8 cellular contexts compared by ENCODE assay signal in genomic region chrX:53284684-53285447, GRCh38. TPM values are rescaled to one million over a fixed set of nuclear protein-coding genes. Genes with fewer than 3 reads are reported as not detected.
A peak's percentile ranks its signal among the peaks of the same experiment; 100 is the strongest.
DNase-seq lines count a peak whose midpoint lies in the region; ATAC-seq and TF ChIP-seq lines count a peak whose summit lies in the region.

No MANE protein-coding gene starts in this region.

- peaks cover 21% of the 10 kb centered on the region for H3K4me1 Mint-ChIP-seq in T-helper 17 cell

- H3K4me3 Mint-ChIP-seq in T-helper 17 cell, result no peak overlapping the region

- H3K79me2 ChIP-seq in Karpas-422 (ENCODE audit: low read length), result no peaks in the 10 kb centered on the region

- 30 to 44% methylated on average over 5 to 8 of the region's 8 CpGs for WGBS in body of pancreas, 2 donors

- H2AFZ ChIP-seq in Karpas-422 (ENCODE audit: low read length), result no peak overlapping the region

- H3K27me3 ChIP-seq in Karpas-422 (ENCODE audit: low read length) (no peaks in the 10 kb centered on the region), body of pancreas (no peaks in the 10 kb centered on the region)

- H3K9me3 ChIP-seq in Karpas-422 (ENCODE audit: low read length) (no peaks in the 10 kb centered on the region), T-helper 17 cell (ENCODE audit: control insufficient read depth, low read length, poor library complexity, severe bottlenecking) (no peaks in the 10 kb centered on the region), body of pancreas (no peaks in the 10 kb centered on the region)

- H3K36me3 ChIP-seq in Karpas-422 (ENCODE audit: insufficient read depth, low read length) (no peaks in the 10 kb centered on the region), body of pancreas (replicated peaks in 1 of 2; ENCODE audit: insufficient read depth in 1 of 2, low read depth in 2 of 2) (no peaks in the 10 kb centered on the region)

- intact Hi-C loops in body of pancreas (cut with DNase I), result no loop called here

- no peak for TF ChIP-seq POLR2A in body of pancreas (IDR thresholded peaks at IDR 0.05)

- H3K4me2 ChIP-seq in Karpas-422 (ENCODE audit: low read depth, low read length, poor library complexity, severe bottlenecking), result no peak overlapping the region

- ATAC-seq in T-helper 17 cell (peak; percentile 70), body of pancreas (peak; percentile 63), GM18520 (IDR thresholded peaks at IDR 0.05; ENCODE audit: unreplicated experiment) (no peak)

- H3K27ac Mint-ChIP-seq in T-helper 17 cell, result no peak overlapping the region

- no peaks in the 10 kb centered on the region for H4K20me1 ChIP-seq in Karpas-422 (ENCODE audit: insufficient read depth, low read depth, low read length)

- H3K4me1 ChIP-seq in Karpas-422 (ENCODE audit: low read length) (0 out of 2 replicates have a peak, but pooled peaks cover 3% of the 10 kb centered on the region), body of pancreas (peaks cover 32% of the 10 kb centered on the region)

- no peak overlapping the region for H3K9ac ChIP-seq in Karpas-422 (ENCODE audit: low read length)

- no peaks in the 10 kb centered on the region for H3K36me3 Mint-ChIP-seq in T-helper 17 cell (ENCODE audit: low read depth)

- H3K4me3 ChIP-seq in Karpas-422 (ENCODE audit: low read length) (no peak overlapping the region), body of pancreas (no peak overlapping the region)

- H3K27me3 Mint-ChIP-seq in T-helper 17 cell, result peaks cover 4% of the 10 kb centered on the region

- H3K9me2 ChIP-seq in Karpas-422 (replicated peaks; ENCODE audit: insufficient read depth, low read length), result no peaks in the 10 kb centered on the region

- peak; percentile 54 to 79 (median 65) for TF ChIP-seq CTCF in body of pancreas (IDR thresholded peaks at IDR 0.05)

- H3K27ac ChIP-seq in Karpas-422 (ENCODE audit: low read length) (no peak overlapping the region), body of pancreas (no peak overlapping the region)

- peak; percentile 25 to 36 for DNase-seq in activated CD4-positive, alpha-beta T cell treated with anti-CD3 and anti-CD28 coated beads for 24 hours (ENCODE audit: low read depth in 2 of 2)
- no peak for DNase-seq in activated CD4-positive, alpha-beta T cell treated with anti-CD3 and anti-CD28 coated beads for 1 hour
- peak; percentile 75 for DNase-seq in Karpas-422
- DNase-seq in T-helper 17 cell, result peak; percentile 12 to 18 (median 15)
- peak; percentile 49 to 72 (median 58) for DNase-seq in body of pancreas
- DNase-seq in iPS-NIHi7 (ENCODE audit: extremely low spot score), result peak; percentile 70
- peak; percentile 61 for DNase-seq in stimulated activated CD4-positive, alpha-beta T cell treated with anti-CD3 and anti-CD28 coated beads, Interleukin-15, amount 100 ng/mL, for 24 hours

RNA-seq across cellular contexts. Expression of gene IQSEC2, which starts 3.5 kb away (rescaled TPM):
- 0.07 TPM in 1 of 2 replicates, not detected in the other for total RNA-seq in Karpas-422 (2014; rRNA removed; shearing (Covaris generic); ENCODE audit: low replicate concordance)
- 1 to 10 TPM; 1.9 TPM for total RNA-seq in T-helper 17 cell
- total RNA-seq in body of pancreas, result 10 to 100 TPM; 12.7 to 30.3 TPM

RNA-seq across cellular contexts. Expression of gene KDM5C, which starts 59.9 kb away (rescaled TPM):
- total RNA-seq in Karpas-422 (2014; rRNA removed; shearing (Covaris generic); ENCODE audit: low replicate concordance), result 52.9 and 104 TPM in 2 replicates
- total RNA-seq in T-helper 17 cell (100 to 1,000 TPM; 208 to 211 TPM), body of pancreas (100 to 1,000 TPM in 1 of 2 donors, 10 to 100 TPM in 1; 65.1 to 171 TPM)

Comparison
In these comparisons a context has a peak if more than half of its experiments do, and no peak if none do; other contexts are left out.
1. RNA of gene IQSEC2, which starts 3.5 kb away (total RNA-seq): 12.7 to 30.3 TPM in body of pancreas; 1.9 TPM in T-helper 17 cell and 0.07 TPM in Karpas-422; every median in the first group is over 4 times any median in the second.